In the genomic region with DNA sequence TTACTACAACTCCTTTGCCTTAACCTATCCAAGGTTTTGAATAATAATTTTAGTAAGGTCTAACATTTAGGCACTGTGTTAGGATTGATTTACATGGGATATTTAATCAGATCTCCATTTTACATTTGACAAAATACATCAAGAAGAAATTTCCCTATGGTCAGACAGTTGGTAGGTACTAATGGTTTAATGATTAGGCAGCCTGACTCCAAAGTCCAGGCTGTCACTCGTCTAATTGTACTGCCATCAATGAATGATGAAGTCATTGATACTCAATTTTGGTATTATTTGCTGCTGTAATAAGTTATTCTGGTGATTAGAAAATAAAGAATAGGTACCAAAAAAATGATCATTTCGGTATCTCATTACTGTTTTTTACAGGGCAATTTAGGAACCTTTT, we compare ENCODE assay signal across 26 cellular contexts. TPM values are rescaled to one million over a fixed set of nuclear protein-coding genes. Genes with fewer than 3 reads are reported as not detected.
DNase-seq lines count a peak whose midpoint lies in the region; ATAC-seq, FAIRE-seq and TF ChIP-seq lines count a peak whose summit lies in the region.
"Had no signal": no experiment of that assay in that cellular context is flagged by ENCODE, and none has a peak within 500 bp of the region (broad histone marks: within the 10 kb centered on the region; RNA-seq: fewer than 3 reads in every experiment).

No MANE protein-coding gene starts in this region.

- no peak for TF ChIP-seq RAD21 in liver (IDR thresholded peaks at IDR 0.05)

- FAIRE-seq in small intestine (lab: Jason Lieb, UNC) = no peak
- FAIRE-seq: A549, D721Med, GM12878, GM18507 had no signal

- H3K36me3 ChIP-seq in liver (ENCODE audit: control insufficient read depth in 4 of 4, insufficient read depth in 3 of 4, low read depth in 1 of 4, low read length in 3 of 4) (peaks cover 0 to 2% (median under 1%) of the 10 kb centered on the region in 4 donors), small intestine (ENCODE audit: control insufficient read depth in 2 of 2, insufficient read depth in 2 of 2, low read length in 2 of 2) (no peaks in the 10 kb centered on the region)
- H3K36me3 ChIP-seq: BE2C had no signal

- TF ChIP-seq CTCF in liver (IDR thresholded peaks at IDR 0.05; ENCODE audit: low read depth, low read length, missing input control) (no peak), GM13976 (IDR thresholded peaks at IDR 0.05; ENCODE audit: borderline replicate concordance, control extremely low read depth, extremely low read depth, insufficient read depth, missing control alignments) (no peak)

- peak; percentile 44 for ATAC-seq in left colon
- ATAC-seq: A549, GM12878, GM23338, HCT116 had no signal

- H3K9ac ChIP-seq in liver (ENCODE audit: low read depth in 1 of 2, low read length in 2 of 2) = no peak overlapping the region
- H3K9ac ChIP-seq: BLaER1 treated with 17β-estradiol and CSF1 and Interleukin-3, amounts not matched to agents 10 nM and 100 nM had no signal

- H3K9me3 ChIP-seq in liver (ENCODE audit: control insufficient read depth in 4 of 4, low read length in 3 of 4) = no peaks in the 10 kb centered on the region
- H3K9me3 ChIP-seq in small intestine (ENCODE audit: control insufficient read depth, low read depth) = no peaks in the 10 kb centered on the region
- H3K9me3 ChIP-seq: A549, BE2C had no signal

- DNase-seq in HuH-7.5 (ENCODE audit: low spot score) = peak; percentile 38
- DNase-seq in left colon = no peak
- peak; percentile 65 for DNase-seq in small intestine
- DNase-seq in GM13976 (ENCODE audit: low spot score) = no peak
- DNase-seq in stimulated activated CD4-positive, alpha-beta T cell treated with anti-CD3 and anti-CD28 coated beads, Interleukin-4, amount 100 ng/mL, for 4 hours = no peak
- no peak for DNase-seq in mesenteric fat pad (ENCODE audit: low spot score)
- DNase-seq: 8988T; ACHN; AML-193; BE2C; CD4-positive, alpha-beta T cell; CD8-positive, alpha-beta memory T cell; DMS 273 treated with DMSO at 0.1 percent for 48 hours; DMS79; EL; GDM1; H9 had no signal

- intact Hi-C loops in left colon (cut with DNase I, micrococcal nuclease) = no loop called here

- H3K27ac ChIP-seq in liver (ENCODE audit: low read depth in 1 of 2, low read length in 2 of 2) = no peak overlapping the region
- H3K27ac ChIP-seq in small intestine (ENCODE audit: low read depth in 1 of 2, low read length in 1 of 2) = no peak overlapping the region
- H3K27ac ChIP-seq: A549; BLaER1 treated with 17β-estradiol and CSF1 and Interleukin-3, amounts not matched to agents 10 nM and 100 nM had no signal

- H3K4me1 ChIP-seq in liver (ENCODE audit: control insufficient read depth in 4 of 4, insufficient read depth in 4 of 4, low read length in 3 of 4) (peaks cover 0 to 3% (median 0%) of the 10 kb centered on the region in 4 donors), small intestine (ENCODE audit: control insufficient read depth in 2 of 2, insufficient read depth in 1 of 2, low read depth in 1 of 2, low read length in 1 of 2) (no peaks in the 10 kb centered on the region)
- H3K4me1 ChIP-seq: A549; BE2C; BLaER1 treated with 17β-estradiol and CSF1 and Interleukin-3, amounts not matched to agents 10 nM and 100 nM had no signal

- in situ Hi-C loops in GM13976 (cut with MboI; ENCODE audit: low sequenced_read_pairs, unreplicated experiment) = no loop called here

- H3K4me3 ChIP-seq in liver (ENCODE audit: low read depth in 1 of 3, low read length in 3 of 3) = no peak overlapping the region
- no peak overlapping the region for H3K4me3 ChIP-seq in small intestine (ENCODE audit: low read depth in 1 of 2, low read length in 2 of 2)
- H3K4me3 ChIP-seq: A549; BLaER1 treated with 17β-estradiol and CSF1 and Interleukin-3, amounts not matched to agents 10 nM and 100 nM; GM12878; GM23338 had no signal

- 65% methylated on average over 2 of the region's 2 CpGs for WGBS in liver
- 28 to 75% (median 43%) methylated on average over 2 of the region's 2 CpGs for WGBS in small intestine, 3 donors

- no peaks in the 10 kb centered on the region for H3K27me3 ChIP-seq in liver (ENCODE audit: control insufficient read depth in 4 of 4, insufficient read depth in 4 of 4, low read length in 3 of 4)
- no peaks in the 10 kb centered on the region for H3K27me3 ChIP-seq in small intestine (ENCODE audit: control insufficient read depth in 2 of 2, insufficient read depth in 2 of 2, low read length in 2 of 2)
- H3K27me3 ChIP-seq: BE2C; BLaER1 treated with 17β-estradiol and CSF1 and Interleukin-3, amounts not matched to agents 10 nM and 100 nM had no signal

TF ChIP-seq in liver, 16 proteins besides CTCF, POLR2A, EP300 and RAD21:
- no peak for TF ChIP-seq REST (IDR thresholded peaks at IDR 0.05)
- no peak for TF ChIP-seq FOXA2 (IDR thresholded peaks at IDR 0.05)
- TF ChIP-seq GABPA (IDR thresholded peaks at IDR 0.05 in 1 of 2, conservative IDR thresholded peaks at IDR 0.05 in 1 of 2) = no peak
- no peak for TF ChIP-seq EGR1 (IDR thresholded peaks at IDR 0.05; ENCODE audit: low read depth in 2 of 2)
- TF ChIP-seq JUND (IDR thresholded peaks at IDR 0.05) = peak; percentile 26 to 69
- TF ChIP-seq, protein P1, sequence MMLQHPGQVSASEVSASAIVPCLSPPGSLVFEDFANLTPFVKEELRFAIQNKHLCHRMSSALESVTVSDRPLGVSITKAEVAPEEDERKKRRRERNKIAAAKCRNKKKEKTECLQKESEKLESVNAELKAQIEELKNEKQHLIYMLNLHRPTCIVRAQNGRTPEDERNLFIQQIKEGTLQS (IDR thresholded peaks at IDR 0.05) = no peak
- TF ChIP-seq TAF1 (conservative IDR thresholded peaks at IDR 0.05) = no peak
- TF ChIP-seq HNF4A (conservative IDR thresholded peaks at IDR 0.05) = peak; percentile 78 to 91
- TF ChIP-seq RXRA (IDR thresholded peaks at IDR 0.05) = no peak
- peak; percentile 76 for TF ChIP-seq HNF4G (IDR thresholded peaks at IDR 0.05)
- no peak for TF ChIP-seq FOXA1 (IDR thresholded peaks at IDR 0.05)
- TF ChIP-seq YY1 (IDR thresholded peaks at IDR 0.05) = peak; percentile 25
- peak; percentile 89 for TF ChIP-seq SP1 (IDR thresholded peaks at IDR 0.05)
- TF ChIP-seq, protein P2, sequence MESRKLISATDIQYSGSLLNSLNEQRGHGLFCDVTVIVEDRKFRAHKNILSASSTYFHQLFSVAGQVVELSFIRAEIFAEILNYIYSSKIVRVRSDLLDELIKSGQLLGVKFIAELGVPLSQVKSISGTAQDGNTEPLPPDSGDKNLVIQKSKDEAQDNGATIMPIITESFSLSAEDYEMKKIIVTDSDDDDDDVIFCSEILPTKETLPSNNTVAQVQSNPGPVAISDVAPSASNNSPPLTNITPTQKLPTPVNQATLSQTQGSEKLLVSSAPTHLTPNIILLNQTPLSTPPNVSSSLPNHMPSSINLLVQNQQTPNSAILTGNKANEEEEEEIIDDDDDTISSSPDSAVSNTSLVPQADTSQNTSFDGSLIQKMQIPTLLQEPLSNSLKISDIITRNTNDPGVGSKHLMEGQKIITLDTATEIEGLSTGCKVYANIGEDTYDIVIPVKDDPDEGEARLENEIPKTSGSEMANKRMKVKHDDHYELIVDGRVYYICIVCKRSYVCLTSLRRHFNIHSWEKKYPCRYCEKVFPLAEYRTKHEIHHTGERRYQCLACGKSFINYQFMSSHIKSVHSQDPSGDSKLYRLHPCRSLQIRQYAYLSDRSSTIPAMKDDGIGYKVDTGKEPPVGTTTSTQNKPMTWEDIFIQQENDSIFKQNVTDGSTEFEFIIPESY (IDR thresholded peaks at IDR 0.05) = no peak
- no peak for TF ChIP-seq NR2F2 (IDR thresholded peaks at IDR 0.05)
- no peak for TF ChIP-seq MAX (IDR thresholded peaks at IDR 0.05)

RNA-seq across cellular contexts. Expression of gene BBS5, which starts 14.1 kb away (rescaled TPM):
- 1 to 10 TPM; 1.4 to 2.6 TPM for total RNA-seq in left colon
- total RNA-seq in liver = 1 to 10 TPM; 2.1 TPM
- polyA plus RNA-seq in liver = 1 to 10 TPM; 1.7 to 2.5 TPM
- 1 to 10 TPM in 1 of 3 donors, under 1 TPM in 2; 0.81 to 2.7 (median 0.89) TPM for polyA plus RNA-seq in small intestine
- total RNA-seq in mesenteric fat pad = 10.3 TPM

RNA-seq across cellular contexts. Expression of gene KLHL41, which starts 16.1 kb away (rescaled TPM):
- under 1 TPM in 1 of 2 donors, not detected in 1; 0.25 TPM for total RNA-seq in left colon
- under 1 TPM; 0.23 to 0.33 TPM for total RNA-seq in liver
- polyA plus RNA-seq in liver = under 1 TPM; 0.10 to 0.28 TPM
- polyA plus RNA-seq in small intestine = 1 to 10 TPM in 2 of 3 donors, under 1 TPM in 1; 0.31 to 2.7 (median 1.6) TPM
- total RNA-seq in mesenteric fat pad = 0.55 TPM
- total RNA-seq: CD4-positive, alpha-beta T cell; GM23338; H9 had no signal
- polyA plus RNA-seq: CD14-positive monocyte; CD8-positive, alpha-beta memory T cell; GM23338 had no signal

Comparison
In these comparisons a context has a peak if more than half of its experiments do, and no peak if none do; other contexts are left out.
1. DNase-seq: peak in HuH-7.5 (single experiment) and small intestine (single experiment); none in left colon (0 of 2), GM13976 (single experiment), stimulated activated CD4-positive, alpha-beta T cell treated with anti-CD3 and anti-CD28 coated beads, Interleukin-4, amount 100 ng/mL, for 4 hours (0 of 2) and mesenteric fat pad (single experiment).